Comparison of ENCODE assay signal across 15 cellular contexts in the genomic region with DNA sequence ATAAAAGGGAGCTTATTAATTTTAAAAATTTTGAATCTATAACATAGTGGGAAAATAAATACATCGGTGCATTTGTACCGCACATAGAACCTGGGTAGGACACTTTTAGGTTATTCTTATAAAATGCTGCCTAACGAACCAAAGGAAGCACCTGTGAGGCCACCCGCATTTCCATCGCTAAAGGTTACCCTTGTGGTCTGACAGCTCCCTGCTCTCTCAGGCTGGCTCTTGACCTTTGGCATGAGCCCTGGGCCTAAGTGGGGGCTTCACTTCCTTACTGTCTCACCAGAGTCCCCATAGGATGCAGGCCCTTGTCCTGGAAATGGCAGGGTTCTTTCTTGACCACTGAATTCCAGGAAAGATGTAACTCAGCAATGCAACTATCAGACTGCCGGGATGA. TPM values are rescaled to one million over a fixed set of nuclear protein-coding genes. Genes with fewer than 3 reads are reported as not detected.
A peak's percentile ranks its signal among the peaks of the same experiment; 100 is the strongest.
DNase-seq lines count a peak whose midpoint lies in the region; ATAC-seq and TF ChIP-seq lines count a peak whose summit lies in the region.
"Had no signal": no experiment of that assay in that cellular context is flagged by ENCODE, and none has a peak within 500 bp of the region (broad histone marks: within the 10 kb centered on the region; RNA-seq: fewer than 3 reads in every experiment).

No MANE protein-coding gene starts in this region.

- peaks cover 63% of the 10 kb centered on the region for H3K4me1 Mint-ChIP-seq in CD8-positive, alpha-beta T cell (ENCODE audit: low read depth)
- peaks cover 75% of the 10 kb centered on the region for H3K4me1 Mint-ChIP-seq in activated naive CD8-positive, alpha-beta T cell (ENCODE audit: low read depth)
- H3K4me1 Mint-ChIP-seq: CD14-positive monocyte had no signal

- POLR2A ChIA-PET in CD8-positive, alpha-beta T cell (lab: Charles Lee): interaction anchor here (0.6 to 2.3 kb wide), 16 partner anchors 8 to 608 kb away, joined by 3 to 11 read pairs (median 4); a partner anchor contains a TSS

- peaks cover 9% of the 10 kb centered on the region for H3K36me3 Mint-ChIP-seq in CD8-positive, alpha-beta T cell
- peaks cover 6% of the 10 kb centered on the region for H3K36me3 Mint-ChIP-seq in activated naive CD8-positive, alpha-beta T cell
- H3K36me3 Mint-ChIP-seq: natural killer cell treated with Interleukin-12 subunit alpha and Interleukin-12 subunit beta and Interleukin-15 and Interleukin-18, amount 100 ng/mL, for 72 hours had no signal

- no peak for TF ChIP-seq CTCF in CD8-positive, alpha-beta T cell (IDR thresholded peaks at IDR 0.05)

- intact Hi-C loops in CD8-positive, alpha-beta T cell (cut with DNase I, micrococcal nuclease): loop anchor here in 1 of 2 experiments (1.0 to 10.0 kb wide), 4 partner anchors 15 to 322 kb away; no protein-coding TSS in a partner anchor

- H3K27ac ChIP-seq in CD8-positive, alpha-beta T cell (ENCODE audit: low read depth, low read length): peak overlapping the region; percentile 49
- H3K27ac ChIP-seq: body of pancreas, right lobe of liver had no signal

- no peaks in the 10 kb centered on the region for H3K36me3 ChIP-seq in CD8-positive, alpha-beta T cell (ENCODE audit: insufficient read depth, low read length)

- no peaks in the 10 kb centered on the region for H3K27me3 Mint-ChIP-seq in CD8-positive, alpha-beta T cell (ENCODE audit: low read depth)
- H3K27me3 Mint-ChIP-seq in activated naive CD8-positive, alpha-beta T cell: no peaks in the 10 kb centered on the region
- H3K27me3 Mint-ChIP-seq: natural killer cell treated with Interleukin-12 subunit alpha and Interleukin-12 subunit beta and Interleukin-15 and Interleukin-18, amount 100 ng/mL, for 72 hours had no signal

- no peaks in the 10 kb centered on the region for H3K9me3 Mint-ChIP-seq in CD8-positive, alpha-beta T cell
- H3K9me3 Mint-ChIP-seq in activated naive CD8-positive, alpha-beta T cell (ENCODE audit: low read depth): no peaks in the 10 kb centered on the region
- H3K9me3 Mint-ChIP-seq: natural killer cell treated with Interleukin-12 subunit alpha and Interleukin-12 subunit beta and Interleukin-15 and Interleukin-18, amount 100 ng/mL, for 72 hours had no signal

- no peak for ATAC-seq in CD8-positive, alpha-beta T cell
- ATAC-seq in GM19023 (IDR thresholded peaks at IDR 0.05; ENCODE audit: unreplicated experiment) (peak; percentile 29), HG03108 (IDR thresholded peaks at IDR 0.05; ENCODE audit: unreplicated experiment) (peak; percentile 45)
- ATAC-seq: body of pancreas; left cardiac atrium; natural killer cell treated with Interleukin-12 subunit alpha and Interleukin-12 subunit beta and Interleukin-15 and Interleukin-18, amount 100 ng/mL, for 72 hours had no signal

- peak overlapping the region; percentile 71 for H3K4me3 Mint-ChIP-seq in CD8-positive, alpha-beta T cell
- peak overlapping the region; percentile 71 for H3K4me3 Mint-ChIP-seq in activated naive CD8-positive, alpha-beta T cell
- H3K4me3 Mint-ChIP-seq: CD14-positive monocyte; natural killer cell treated with Interleukin-12 subunit alpha and Interleukin-12 subunit beta and Interleukin-15 and Interleukin-18, amount 100 ng/mL, for 72 hours had no signal

- H3K4me1 ChIP-seq in CD8-positive, alpha-beta T cell (ENCODE audit: insufficient read depth, low read length): peaks cover 67% of the 10 kb centered on the region
- H3K4me1 ChIP-seq: body of pancreas, right lobe of liver had no signal

- no peak for DNase-seq in CD8-positive, alpha-beta T cell
- no peak for DNase-seq in occipital lobe (lab: John Stamatoyannopoulos, UW)
- DNase-seq in NCI-H1930 (lab: John Stamatoyannopoulos, UW): no peak
- no peak for DNase-seq in stimulated activated CD4-positive, alpha-beta T cell treated with anti-CD3 and anti-CD28 coated beads, Interleukin-15, amount 100 ng/mL, for 24 hours
- no peak for DNase-seq in NCI-H1105 treated with DMSO at 0.1 percent for 48 hours (lab: John Stamatoyannopoulos, UW)
- DNase-seq: body of pancreas, GF-D8, left cardiac atrium, NCI-H345, right lobe of liver had no signal

- CTCF ChIA-PET in CD8-positive, alpha-beta T cell (lab: Charles Lee): interaction anchor here (0.7 to 2.2 kb wide), 11 partner anchors 8 to 1672 kb away, joined by 3 to 11 read pairs (median 4); no protein-coding TSS in a partner anchor

- H3K27ac Mint-ChIP-seq in CD8-positive, alpha-beta T cell: peak overlapping the region; percentile 97
- H3K27ac Mint-ChIP-seq in activated naive CD8-positive, alpha-beta T cell: peak overlapping the region; percentile 96
- H3K27ac Mint-ChIP-seq: CD14-positive monocyte; natural killer cell treated with Interleukin-12 subunit alpha and Interleukin-12 subunit beta and Interleukin-15 and Interleukin-18, amount 100 ng/mL, for 72 hours had no signal

- H3K27me3 ChIP-seq in CD8-positive, alpha-beta T cell (ENCODE audit: insufficient read depth, low read length): no peaks in the 10 kb centered on the region
- H3K27me3 ChIP-seq: body of pancreas, right lobe of liver had no signal

- no peaks in the 10 kb centered on the region for H3K9me3 ChIP-seq in CD8-positive, alpha-beta T cell (ENCODE audit: low read length)
- H3K9me3 ChIP-seq: body of pancreas, right lobe of liver had no signal

- H3K4me3 ChIP-seq in CD8-positive, alpha-beta T cell (ENCODE audit: low read depth, low read length): peak overlapping the region; percentile 29
- H3K4me3 ChIP-seq: body of pancreas, right lobe of liver had no signal

RNA-seq across cellular contexts. Expression of a gene that starts 46.0 kb away (rescaled TPM):
- 10 to 100 TPM in 1 of 2 experiments, 1 to 10 TPM in 1; 9.6 to 10.9 TPM for total RNA-seq in CD8-positive, alpha-beta T cell
- total RNA-seq in occipital lobe: 10.1 TPM
